22 cellular contexts compared by ENCODE assay signal in the genomic region with DNA sequence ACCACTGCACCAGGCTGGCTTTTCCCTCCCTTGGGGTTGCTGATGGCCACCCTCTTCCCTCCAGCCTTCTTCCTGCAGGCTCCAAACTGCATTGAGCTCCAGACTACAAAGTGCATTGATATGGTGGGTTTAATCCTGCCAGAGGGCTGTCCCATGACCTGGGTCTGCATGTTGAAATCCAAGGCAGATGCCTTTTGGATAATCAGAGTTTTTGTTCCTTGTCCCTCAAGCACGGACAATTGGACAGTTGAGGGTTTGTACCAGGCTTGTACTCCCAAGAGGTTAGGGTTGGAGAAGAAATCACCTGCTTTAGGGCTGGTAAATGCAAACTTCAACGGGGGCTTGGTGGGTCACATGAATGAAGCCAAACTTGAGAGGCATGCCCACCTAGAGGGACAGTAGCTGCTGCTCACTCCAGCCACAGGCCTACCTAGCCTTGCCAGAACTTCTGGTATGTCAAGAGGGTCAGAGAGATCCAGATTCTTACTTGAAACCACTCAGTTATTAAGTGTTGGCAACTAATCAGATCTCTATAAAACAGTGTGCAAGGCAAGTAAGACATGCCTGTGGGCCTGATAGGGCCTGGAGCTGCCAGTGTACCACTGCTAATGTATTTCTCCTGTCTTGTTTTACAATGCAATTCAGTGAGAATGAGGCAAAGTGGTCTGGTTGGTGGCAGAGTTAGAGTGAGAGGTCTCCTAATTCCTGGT. TPM values are rescaled to one million over a fixed set of nuclear protein-coding genes. Genes with fewer than 3 reads are reported as not detected.
DNase-seq lines count a peak whose midpoint lies in the region; ATAC-seq, FAIRE-seq and TF ChIP-seq lines count a peak whose summit lies in the region.
"Had no signal": no experiment of that assay in that cellular context is flagged by ENCODE, and none has a peak within 500 bp of the region (broad histone marks: within the 10 kb centered on the region; RNA-seq: fewer than 3 reads in every experiment).

No MANE protein-coding gene starts in this region.

- H4K8ac ChIP-seq in H1 (ENCODE audit: extremely low read depth, insufficient read depth, low read length) = 0 out of 2 replicates have a peak overlapping the region, but pooled peaks have one; percentile 8

- no peak overlapping the region for H4K91ac ChIP-seq in H1 (replicated peaks; ENCODE audit: insufficient read length, low read length)

- no peaks in the 10 kb centered on the region for H3K9me3 Mint-ChIP-seq in natural killer cell treated with Interleukin-12 subunit alpha and Interleukin-12 subunit beta and Interleukin-15 and Interleukin-18, amount 100 ng/mL, for 72 hours
- H3K9me3 Mint-ChIP-seq in natural killer cell (no peaks in the 10 kb centered on the region), nephron progenitor cell (peaks cover 14% of the 10 kb centered on the region)
- H3K9me3 Mint-ChIP-seq: CD8-positive, alpha-beta T cell had no signal

- intact Hi-C loops in natural killer cell (cut with micrococcal nuclease) = no loop called here
- intact Hi-C loops in upper lobe of right lung (cut with DNase I) = no loop called here

- no peak for FAIRE-seq in H1 (lab: Jason Lieb, UNC)
- FAIRE-seq: A549, D721Med, GM19239, HepG2, HTR-8/SVneo had no signal

- WGBS in H1 (ENCODE audit: extremely low coverage in 1 of 2, insufficient coverage in 1 of 2, insufficient read length in 1 of 2, insufficient replicate concordance in 2 of 2, low coverage in 1 of 2, low lambda C conversion rate in 2 of 2, missing lambda C conversion rate in 1 of 2), 2 experiments = 86% methylated on average over 2 of the region's 2 CpGs; no CpG with 5 or more reads in 1 of the 2 experiments

- H3K9me3 ChIP-seq in H1 (ENCODE audit: insufficient read depth in 2 of 2, low read depth in 1 of 2, low read length in 1 of 2) = no peaks in the 10 kb centered on the region
- H3K9me3 ChIP-seq in upper lobe of right lung = no peaks in the 10 kb centered on the region
- H3K9me3 ChIP-seq: BE2C had no signal

- no peak overlapping the region for H3K27ac ChIP-seq in H1 (ENCODE audit: low read depth, low read length)
- no peak overlapping the region for H3K27ac ChIP-seq in upper lobe of right lung
- H3K27ac ChIP-seq: A549, GM23248 had no signal

- TF ChIP-seq RAD21 in H1 (IDR thresholded peaks at IDR 0.05 in 1 of 2, conservative IDR thresholded peaks at IDR 0.05 in 1 of 2; ENCODE audit: low read depth in 2 of 2, low read length in 2 of 2) = no peak

- no peak overlapping the region for H2AFZ ChIP-seq in H1 (ENCODE audit: low read length)
- H2AFZ ChIP-seq: GM23248 had no signal

- peak; percentile 34 for DNase-seq in natural killer cell treated with Interleukin-12 subunit alpha and Interleukin-12 subunit beta and Interleukin-15 and Interleukin-18, amount 100 ng/mL, for 72 hours (ENCODE audit: low spot score)
- no peak for DNase-seq in natural killer cell
- no peak for DNase-seq in H1 (ENCODE audit: low read depth in 1 of 2, low spot score in 2 of 2)
- DNase-seq in nephron progenitor cell = no peak
- DNase-seq in upper lobe of right lung = no peak
- DNase-seq in C1 segment of cervical spinal cord (lab: John Stamatoyannopoulos, UW) = no peak
- DNase-seq in pons (ENCODE audit: low spot score) = no peak
- DNase-seq: BE2C; CD8-positive, alpha-beta T cell; COR-L47; DMS153; GF-D8; GM23248; H7 had no signal

- H3K4me3 ChIP-seq in H1 (ENCODE audit: extremely low read depth in 1 of 4, insufficient read depth in 2 of 4, low read depth in 3 of 4, low read length in 4 of 4) (no peak overlapping the region), upper lobe of right lung (no peak overlapping the region)
- H3K4me3 ChIP-seq: A549, GM23248 had no signal

- no peak overlapping the region for H3K9ac ChIP-seq in H1 (replicated peaks in 1 of 4; ENCODE audit: extremely low read depth in 1 of 4, low read depth in 3 of 4, low read length in 3 of 4)
- H3K9ac ChIP-seq: GM23248 had no signal

- H2BK15ac ChIP-seq in H1 (ENCODE audit: low read length) = no peak overlapping the region

- H3K4me1 Mint-ChIP-seq in natural killer cell treated with Interleukin-12 subunit alpha and Interleukin-12 subunit beta and Interleukin-15 and Interleukin-18, amount 100 ng/mL, for 72 hours (ENCODE audit: low read depth in 2 of 2) = peaks cover 0 to 3% of the 10 kb centered on the region in 2 donors
- H3K4me1 Mint-ChIP-seq in natural killer cell (peaks cover 0 to 11% of the 10 kb centered on the region in 2 donors), nephron progenitor cell (peaks cover 4% of the 10 kb centered on the region)
- H3K4me1 Mint-ChIP-seq: CD14-positive monocyte had no signal

- H3K27me3 ChIP-seq in H1 (replicated peaks in 1 of 4; ENCODE audit: control insufficient read depth in 3 of 4, extremely low read depth in 1 of 4, insufficient read depth in 3 of 4, low read length in 3 of 4) = no peaks in the 10 kb centered on the region
- no peaks in the 10 kb centered on the region for H3K27me3 ChIP-seq in upper lobe of right lung

- peaks cover 25 to 30% of the 10 kb centered on the region in 2 donors for H3K27me3 Mint-ChIP-seq in natural killer cell treated with Interleukin-12 subunit alpha and Interleukin-12 subunit beta and Interleukin-15 and Interleukin-18, amount 100 ng/mL, for 72 hours
- H3K27me3 Mint-ChIP-seq in natural killer cell (ENCODE audit: low read depth in 2 of 2) = peaks cover 60 to 74% of the 10 kb centered on the region in 2 donors
- H3K27me3 Mint-ChIP-seq in nephron progenitor cell (ENCODE audit: low read depth, poor library complexity) = peaks cover 19% of the 10 kb centered on the region

- H2AK5ac ChIP-seq in H1 (ENCODE audit: low read depth, low read length) = no peak overlapping the region

- H2BK120ac ChIP-seq in H1 (replicated peaks; ENCODE audit: low read depth, low read length) = no peak overlapping the region

- H4K20me1 ChIP-seq in H1 (replicated peaks in 1 of 2; ENCODE audit: control insufficient read depth in 1 of 2, insufficient read depth in 2 of 2, low read length in 2 of 2) = no peaks in the 10 kb centered on the region

- no peak overlapping the region for H3K4me3 Mint-ChIP-seq in natural killer cell treated with Interleukin-12 subunit alpha and Interleukin-12 subunit beta and Interleukin-15 and Interleukin-18, amount 100 ng/mL, for 72 hours
- H3K4me3 Mint-ChIP-seq in natural killer cell (no peak overlapping the region), nephron progenitor cell (no peak overlapping the region)
- H3K4me3 Mint-ChIP-seq: CD14-positive monocyte; CD8-positive, alpha-beta T cell had no signal

- POLR2A ChIA-PET in H1 (lab: Charles Lee; ENCODE audit: partially characterized antibody) = no interaction called here

- H3K14ac ChIP-seq in H1 (ENCODE audit: insufficient read length) = no peak overlapping the region

- H3K4ac ChIP-seq in H1 (replicated peaks; ENCODE audit: insufficient read length, low read depth, low read length) = no peak overlapping the region

- ATAC-seq in natural killer cell treated with Interleukin-12 subunit alpha and Interleukin-12 subunit beta and Interleukin-15 and Interleukin-18, amount 100 ng/mL, for 72 hours = no peak
- ATAC-seq in natural killer cell (no peak), upper lobe of right lung (peak; percentile 58), HG03095 (IDR thresholded peaks at IDR 0.05; ENCODE audit: unreplicated experiment) (no peak)
- ATAC-seq: A549; CD8-positive, alpha-beta T cell; HepG2 had no signal

- no peak overlapping the region for H3K18ac ChIP-seq in H1 (ENCODE audit: extremely low read depth, low read length)

- H2BK5ac ChIP-seq in H1 (ENCODE audit: low read depth, low read length) = no peak overlapping the region

- CTCF ChIA-PET in H1 (lab: Charles Lee; ENCODE audit: partially characterized antibody) = interaction anchor here (0.6 to 10.9 kb wide), 10 partner anchors 15 to 1105 kb away, joined by 3 to 126 read pairs (median 4); no protein-coding TSS in a partner anchor

- TF ChIP-seq EP300 in H1 (IDR thresholded peaks at IDR 0.05; ENCODE audit: borderline replicate concordance in 1 of 2, low read depth in 2 of 2, low read length in 2 of 2) = no peak

- H3K4me2 ChIP-seq in H1 (ENCODE audit: insufficient read depth in 1 of 2, low read depth in 2 of 2, low read length in 2 of 2) = no peak overlapping the region
- H3K4me2 ChIP-seq: A549 had no signal

- no peak for TF ChIP-seq POLR2A in H1 (IDR thresholded peaks at IDR 0.05; ENCODE audit: control extremely low read depth in 1 of 2, low read depth in 2 of 2, low read length in 2 of 2)

- no peaks in the 10 kb centered on the region for H3K36me3 Mint-ChIP-seq in natural killer cell treated with Interleukin-12 subunit alpha and Interleukin-12 subunit beta and Interleukin-15 and Interleukin-18, amount 100 ng/mL, for 72 hours
- H3K36me3 Mint-ChIP-seq in natural killer cell = no peaks in the 10 kb centered on the region
- no peaks in the 10 kb centered on the region for H3K36me3 Mint-ChIP-seq in nephron progenitor cell (ENCODE audit: low read depth)
- H3K36me3 Mint-ChIP-seq: CD14-positive monocyte; CD8-positive, alpha-beta T cell had no signal

- H3K27ac Mint-ChIP-seq in natural killer cell treated with Interleukin-12 subunit alpha and Interleukin-12 subunit beta and Interleukin-15 and Interleukin-18, amount 100 ng/mL, for 72 hours = no peak overlapping the region
- no peak overlapping the region for H3K27ac Mint-ChIP-seq in natural killer cell
- peak overlapping the region; percentile 58 for H3K27ac Mint-ChIP-seq in nephron progenitor cell
- H3K27ac Mint-ChIP-seq: CD14-positive monocyte; CD8-positive, alpha-beta T cell had no signal

- H3K23ac ChIP-seq in H1 (ENCODE audit: insufficient read length) = no peak overlapping the region

- no peaks in the 10 kb centered on the region for H3K4me1 ChIP-seq in H1 (replicated peaks in 1 of 4; ENCODE audit: control insufficient read depth in 3 of 4, insufficient read depth in 4 of 4, low read length in 3 of 4)
- H3K4me1 ChIP-seq in upper lobe of right lung = peaks cover 6% of the 10 kb centered on the region
- H3K4me1 ChIP-seq: BE2C had no signal

- no peak overlapping the region for H3K56ac ChIP-seq in H1 (replicated peaks; ENCODE audit: insufficient read length, low read depth, low read length)

- no peaks in the 10 kb centered on the region for H3K79me2 ChIP-seq in H1 (ENCODE audit: control insufficient read depth in 1 of 2, insufficient read depth in 2 of 2, low read length in 2 of 2)

- H4K5ac ChIP-seq in H1 (ENCODE audit: insufficient read length, low read depth, low read length) = no peak overlapping the region

- no peaks in the 10 kb centered on the region for H3K36me3 ChIP-seq in H1 (ENCODE audit: control insufficient read depth in 2 of 4, insufficient read depth in 4 of 4, low read length in 3 of 4)
- no peaks in the 10 kb centered on the region for H3K36me3 ChIP-seq in upper lobe of right lung
- H3K36me3 ChIP-seq: BE2C had no signal

- no peak for TF ChIP-seq CTCF in natural killer cell (IDR thresholded peaks at IDR 0.05)
- TF ChIP-seq CTCF in H1 (IDR thresholded peaks at IDR 0.05; ENCODE audit: control extremely low read depth in 1 of 3, insufficient read depth in 1 of 3, low read depth in 1 of 3, low read length in 3 of 3) = no peak
- no peak for TF ChIP-seq CTCF in nephron progenitor cell (IDR thresholded peaks at IDR 0.05)
- TF ChIP-seq CTCF in upper lobe of right lung (IDR thresholded peaks at IDR 0.05) = no peak

- no peaks in the 10 kb centered on the region for H3K79me1 ChIP-seq in H1 (ENCODE audit: low read depth, low read length)

- no peak overlapping the region for H2BK12ac ChIP-seq in H1 (ENCODE audit: low read depth, low read length)

- no peaks in the 10 kb centered on the region for H3K23me2 ChIP-seq in H1 (ENCODE audit: low read depth, low read length)

- H2BK20ac ChIP-seq in H1 (ENCODE audit: low read length) = no peak overlapping the region

RNA-seq across cellular contexts. Expression of gene KRT83, which starts 21.7 kb away (rescaled TPM):
- total RNA-seq in natural killer cell treated with Interleukin-12 subunit alpha and Interleukin-12 subunit beta and Interleukin-15 and Interleukin-18, amount 100 ng/mL, for 72 hours = not detected
- not detected for total RNA-seq in natural killer cell
- not detected in 2 replicates for total RNA-seq in H1 (2021; fragmentation: NEBNext Ultra II Directional; extraction: Animal tissue kit (Norgen Biotek cat#: 25700))
- polyA plus RNA-seq in H1 (2011; rRNA removed) = not detected in 2 replicates
- polyA plus RNA-seq in H1 (2011; cell fraction: cytosol; rRNA removed) = not detected
- polyA plus RNA-seq in H1 (2011; cell fraction: nucleus; rRNA removed) = not detected
- polyA plus RNA-seq in H1 (2012, experiment 1 of 2) = not detected in 4 replicates
- polyA plus RNA-seq in H1 (2012, experiment 2 of 2) = not detected
- polyA plus RNA-seq in H1 (2013, experiment 1 of 2) = not detected
- not detected for polyA plus RNA-seq in H1 (2013, experiment 2 of 2)
- polyA minus RNA-seq in H1 (2011; rRNA and poly(A)+ RNA removed) = not detected in 2 replicates
- not detected for polyA minus RNA-seq in H1 (2011; cell fraction: cytosol; rRNA and poly(A)+ RNA removed)
- polyA minus RNA-seq in H1 (2011; cell fraction: nucleus; rRNA and poly(A)+ RNA removed) = not detected
- not detected for total RNA-seq in upper lobe of right lung
- total RNA-seq: CD8-positive, alpha-beta T cell; GM23248; HepG2 had no signal
- polyA plus RNA-seq: CD14-positive monocyte, GM23248, HepG2 had no signal

RNA-seq across cellular contexts. Expression of gene KRT85, which starts 24.3 kb away (rescaled TPM):
- total RNA-seq in natural killer cell treated with Interleukin-12 subunit alpha and Interleukin-12 subunit beta and Interleukin-15 and Interleukin-18, amount 100 ng/mL, for 72 hours = not detected
- total RNA-seq in natural killer cell (not detected), upper lobe of right lung (not detected)
- not detected in 2 replicates for total RNA-seq in H1 (2021; fragmentation: NEBNext Ultra II Directional; extraction: Animal tissue kit (Norgen Biotek cat#: 25700))
- not detected in 2 replicates for polyA plus RNA-seq in H1 (2011; rRNA removed)
- not detected for polyA plus RNA-seq in H1 (2011; cell fraction: cytosol; rRNA removed)
- polyA plus RNA-seq in H1 (2011; cell fraction: nucleus; rRNA removed) = not detected
- not detected in 4 replicates for polyA plus RNA-seq in H1 (2012, experiment 1 of 2)
- polyA plus RNA-seq in H1 (2012, experiment 2 of 2) = not detected
- not detected for polyA plus RNA-seq in H1 (2013, experiment 1 of 2)
- polyA plus RNA-seq in H1 (2013, experiment 2 of 2) = not detected
- polyA minus RNA-seq in H1 (2011; rRNA and poly(A)+ RNA removed) = not detected in 2 replicates
- polyA minus RNA-seq in H1 (2011; cell fraction: cytosol; rRNA and poly(A)+ RNA removed) = not detected
- not detected for polyA minus RNA-seq in H1 (2011; cell fraction: nucleus; rRNA and poly(A)+ RNA removed)
- total RNA-seq: CD8-positive, alpha-beta T cell; GM23248; H7; HepG2 had no signal
- polyA plus RNA-seq: AG04450, CD14-positive monocyte, GM23248, HepG2 had no signal

RNA-seq across cellular contexts. Expression of gene KRT84, which starts 42.5 kb away (rescaled TPM):
- not detected for total RNA-seq in natural killer cell treated with Interleukin-12 subunit alpha and Interleukin-12 subunit beta and Interleukin-15 and Interleukin-18, amount 100 ng/mL, for 72 hours
- total RNA-seq in natural killer cell (not detected), upper lobe of right lung (not detected)
- not detected in 2 replicates for total RNA-seq in H1 (2021; fragmentation: NEBNext Ultra II Directional; extraction: Animal tissue kit (Norgen Biotek cat#: 25700))
- not detected in 2 replicates for polyA plus RNA-seq in H1 (2011; rRNA removed)
- not detected for polyA plus RNA-seq in H1 (2011; cell fraction: cytosol; rRNA removed)
- polyA plus RNA-seq in H1 (2011; cell fraction: nucleus; rRNA removed) = not detected
- polyA plus RNA-seq in H1 (2012, experiment 1 of 2) = not detected in 4 replicates
- polyA plus RNA-seq in H1 (2012, experiment 2 of 2) = not detected
- polyA plus RNA-seq in H1 (2013, experiment 1 of 2) = not detected
- not detected for polyA plus RNA-seq in H1 (2013, experiment 2 of 2)
- polyA minus RNA-seq in H1 (2011; rRNA and poly(A)+ RNA removed) = not detected in 2 replicates
- polyA minus RNA-seq in H1 (2011; cell fraction: cytosol; rRNA and poly(A)+ RNA removed) = not detected
- not detected for polyA minus RNA-seq in H1 (2011; cell fraction: nucleus; rRNA and poly(A)+ RNA removed)
- total RNA-seq: CD8-positive, alpha-beta T cell; GM23248; H7; HepG2 had no signal
- polyA plus RNA-seq: A549, AG04450, CD14-positive monocyte, GM23248, HepG2 had no signal

RNA-seq across cellular contexts. Expression of gene KRT81, which starts 51.6 kb away (rescaled TPM):
- under 1 TPM in 1 of 2 donors, not detected in 1; 0.22 TPM for total RNA-seq in natural killer cell treated with Interleukin-12 subunit alpha and Interleukin-12 subunit beta and Interleukin-15 and Interleukin-18, amount 100 ng/mL, for 72 hours
- 1 to 10 TPM in 2 of 3 donors, under 1 TPM in 1; 0.28 to 1.4 (median 1.3) TPM for total RNA-seq in natural killer cell
- not detected in 2 replicates for total RNA-seq in H1 (2021; fragmentation: NEBNext Ultra II Directional; extraction: Animal tissue kit (Norgen Biotek cat#: 25700))
- polyA plus RNA-seq in H1 (2011; rRNA removed) = not detected in 2 replicates
- polyA plus RNA-seq in H1 (2011; cell fraction: cytosol; rRNA removed) = not detected
- polyA plus RNA-seq in H1 (2011; cell fraction: nucleus; rRNA removed) = 0.09 TPM
- not detected in 4 replicates for polyA plus RNA-seq in H1 (2012, experiment 1 of 2)
- not detected for polyA plus RNA-seq in H1 (2012, experiment 2 of 2)
- not detected for polyA plus RNA-seq in H1 (2013, experiment 1 of 2)
- polyA plus RNA-seq in H1 (2013, experiment 2 of 2) = not detected
- not detected in 2 replicates for polyA minus RNA-seq in H1 (2011; rRNA and poly(A)+ RNA removed)
- not detected for polyA minus RNA-seq in H1 (2011; cell fraction: cytosol; rRNA and poly(A)+ RNA removed)
- not detected for polyA minus RNA-seq in H1 (2011; cell fraction: nucleus; rRNA and poly(A)+ RNA removed)
- not detected for total RNA-seq in upper lobe of right lung
- total RNA-seq: CD8-positive, alpha-beta T cell; H7; HepG2 had no signal
- polyA plus RNA-seq: CD14-positive monocyte, HepG2 had no signal
